31 cellular contexts compared by ENCODE assay signal in genomic region chr9:91073811-91074771, GRCh38.
DNase-seq lines count a peak whose midpoint lies in the region; ATAC-seq, FAIRE-seq and TF ChIP-seq lines count a peak whose summit lies in the region.
"Had no signal": no experiment of that assay in that cellular context is flagged by ENCODE, and none has a peak within 500 bp of the region (broad histone marks: within the 10 kb centered on the region; RNA-seq: fewer than 3 reads in every experiment).

No MANE protein-coding gene starts in this region.

- H2BK120ac ChIP-seq in H1 (replicated peaks; ENCODE audit: low read depth, low read length) = no peak overlapping the region

- H3K4ac ChIP-seq in H1 (replicated peaks; ENCODE audit: insufficient read length, low read depth, low read length) = no peak overlapping the region

- no peak for TF ChIP-seq EP300 in H1 (IDR thresholded peaks at IDR 0.05; ENCODE audit: borderline replicate concordance in 1 of 2, low read depth in 2 of 2, low read length in 2 of 2)

- H3K23ac ChIP-seq in H1 (ENCODE audit: insufficient read length) = no peak overlapping the region

- no peak for TF ChIP-seq RAD21 in H1 (IDR thresholded peaks at IDR 0.05 in 1 of 2, conservative IDR thresholded peaks at IDR 0.05 in 1 of 2; ENCODE audit: low read depth in 2 of 2, low read length in 2 of 2)

- H3K9me3 ChIP-seq in H1 (ENCODE audit: insufficient read depth in 2 of 2, low read depth in 1 of 2, low read length in 1 of 2) (no peaks in the 10 kb centered on the region), gastrocnemius medialis (no peaks in the 10 kb centered on the region), esophagus squamous epithelium (no peaks in the 10 kb centered on the region)

- H2BK12ac ChIP-seq in H1 (ENCODE audit: low read depth, low read length) = 0 out of 2 replicates have a peak overlapping the region, but pooled peaks have one; percentile 9

- no peak overlapping the region for H2BK5ac ChIP-seq in H1 (ENCODE audit: low read depth, low read length)

- H2BK20ac ChIP-seq in H1 (ENCODE audit: low read length) = no peak overlapping the region

- no peaks in the 10 kb centered on the region; the same call in 1 of the 2 replicates for H3K79me1 ChIP-seq in H1 (ENCODE audit: low read depth, low read length)

- no peak overlapping the region for H2AK5ac ChIP-seq in H1 (ENCODE audit: low read depth, low read length)

- peak; percentile 53 for DNase-seq in activated CD4-positive, alpha-beta T cell treated with anti-CD3 and anti-CD28 coated beads, Interleukin-2, amount 10 ng/mL, durations not matched to agents 24 days and 14 days
- no peak for DNase-seq in activated CD4-positive, alpha-beta T cell treated with anti-CD3 and anti-CD28 coated beads for 48 hours
- peak; percentile 75 for DNase-seq in G401 (ENCODE audit: low spot score)
- DNase-seq in H1 (ENCODE audit: low read depth in 1 of 2, low spot score in 2 of 2) = peak in 1 of 2 experiments; percentile 17
- DNase-seq in gastrocnemius medialis = peak; percentile 29 to 59
- DNase-seq in GM03348 (ENCODE audit: low spot score) = no peak
- no peak for DNase-seq in iPS-NIHi11 (ENCODE audit: low spot score)
- DNase-seq in esophagus squamous epithelium (lab: John Stamatoyannopoulos, UW) = no peak
- DNase-seq: 8988T; activated CD4-positive, alpha-beta T cell treated with anti-CD3 and anti-CD28 coated beads for 1 hour; activated CD8-positive, alpha-beta memory T cell treated with anti-CD3 and anti-CD28 coated beads for 24 hours; activated naive CD4-positive, alpha-beta T cell treated with anti-CD3 and anti-CD28 coated beads, Interleukin-2, amount 50 U/mL, for 16 hours; activated T-cell treated with anti-CD3 and anti-CD28 coated beads, Interleukin-2, amount 50 U/mL, for 4 hours; aorta; CD4-positive, alpha-beta memory T cell; glutamatergic neuron; HFFc6; mammary epithelial cell; NCI-H1436 treated with DMSO at 0.1 percent for 48 hours; NCI-H2107; NCI-H446; NCI-H82; RPMI8226; stimulated activated CD4-positive, alpha-beta T cell treated with anti-CD3 and anti-CD28 coated beads, Interleukin-4, amount 100 ng/mL, for 4 hours; stimulated activated naive CD4-positive, alpha-beta T cell; T-helper 17 cell had no signal

- H4K20me1 ChIP-seq in H1 (replicated peaks in 1 of 2; ENCODE audit: control insufficient read depth in 1 of 2, insufficient read depth in 2 of 2, low read length in 2 of 2) = no peaks in the 10 kb centered on the region

- H3K36me3 Mint-ChIP-seq in activated CD4-positive, alpha-beta T cell treated with anti-CD3 and anti-CD28 coated beads, Interleukin-2, amount 10 ng/mL, durations not matched to agents 24 days and 14 days (ENCODE audit: low read depth) = peaks cover 9% of the 10 kb centered on the region
- H3K36me3 Mint-ChIP-seq: CD4-positive, alpha-beta memory T cell had no signal

- H3K27ac Mint-ChIP-seq in activated CD4-positive, alpha-beta T cell treated with anti-CD3 and anti-CD28 coated beads, Interleukin-2, amount 10 ng/mL, durations not matched to agents 24 days and 14 days = peak overlapping the region; percentile 21
- H3K27ac Mint-ChIP-seq: GM23338, HFFc6, T-helper 17 cell had no signal

- CTCF ChIA-PET in H1 (lab: Charles Lee; ENCODE audit: partially characterized antibody) = no interaction called here

- H3K9ac ChIP-seq in H1 (replicated peaks in 1 of 4; ENCODE audit: extremely low read depth in 1 of 4, low read depth in 3 of 4, low read length in 3 of 4) = no peak overlapping the region

- no peak overlapping the region for H3K4me3 Mint-ChIP-seq in activated CD4-positive, alpha-beta T cell treated with anti-CD3 and anti-CD28 coated beads, Interleukin-2, amount 10 ng/mL, durations not matched to agents 24 days and 14 days
- H3K4me3 Mint-ChIP-seq: activated T-cell treated with anti-CD3 and anti-CD28 coated beads, Interleukin-2, amount 50 U/mL, for 4 hours; CD4-positive, alpha-beta memory T cell; GM23338; HFFc6; T-helper 17 cell had no signal

- no peak overlapping the region for H3K56ac ChIP-seq in H1 (replicated peaks; ENCODE audit: insufficient read length, low read depth, low read length)

- in situ Hi-C loops in G401 (cut with HindIII; ENCODE audit: low sequenced_read_pairs) (no loop called here), gastrocnemius medialis (cut with MboI; ENCODE audit: low sequenced_read_pairs in 4 of 4) (loop anchor here in 1 of 4 donors (25.0 kb wide), 1 partner anchor 113 kb away; no protein-coding TSS in a partner anchor)

- H3K4me1 ChIP-seq in H1 (replicated peaks in 1 of 4; ENCODE audit: control insufficient read depth in 3 of 4, insufficient read depth in 4 of 4, low read length in 3 of 4) = peaks cover 0 to 5% (median 0%) of the 10 kb centered on the region in 4 experiments; a peak in 3 of 7 replicates
- H3K4me1 ChIP-seq in gastrocnemius medialis = peaks cover 26 to 31% of the 10 kb centered on the region in 2 donors
- peaks cover 3 to 40% (median 14%) of the 10 kb centered on the region in 3 donors for H3K4me1 ChIP-seq in esophagus squamous epithelium

- H2BK15ac ChIP-seq in H1 (ENCODE audit: low read length) = no peak overlapping the region

- peak; percentile 46 to 52 for ATAC-seq in gastrocnemius medialis
- ATAC-seq: activated T-cell treated with anti-CD3 and anti-CD28 coated beads, Interleukin-2, amount 50 U/mL, for 4 hours; GM23338; T-helper 17 cell had no signal

- WGBS in H1 (ENCODE audit: extremely low coverage in 1 of 2, insufficient coverage in 1 of 2, insufficient read length in 1 of 2, insufficient replicate concordance in 2 of 2, low coverage in 1 of 2, low lambda C conversion rate in 2 of 2, missing lambda C conversion rate in 1 of 2), 2 experiments = 83% methylated on average over 14 of the region's 14 CpGs; no CpG with 5 or more reads in 1 of the 2 experiments
- 85 to 89% methylated on average over 4 to 12 of the region's 14 CpGs for WGBS in esophagus squamous epithelium, 2 donors

- POLR2A ChIA-PET in H1 (lab: Charles Lee; ENCODE audit: partially characterized antibody) = interaction anchor here (0.7 kb wide), 1 partner anchor 1402 kb away, joined by 4 read pairs; no protein-coding TSS in a partner anchor

- FAIRE-seq in H1 (lab: Jason Lieb, UNC) = no peak
- FAIRE-seq: endothelial cell of umbilical vein, GM12891 had no signal

- peaks cover 8% of the 10 kb centered on the region for H3K9me3 Mint-ChIP-seq in activated CD4-positive, alpha-beta T cell treated with anti-CD3 and anti-CD28 coated beads, Interleukin-2, amount 10 ng/mL, durations not matched to agents 24 days and 14 days
- H3K9me3 Mint-ChIP-seq: activated T-cell treated with anti-CD3 and anti-CD28 coated beads, Interleukin-2, amount 50 U/mL, for 4 hours; GM23338; HFFc6 had no signal

- H3K4me3 ChIP-seq in H1 (ENCODE audit: extremely low read depth in 1 of 4, insufficient read depth in 2 of 4, low read depth in 3 of 4, low read length in 4 of 4) = no peak overlapping the region
- H3K4me3 ChIP-seq in gastrocnemius medialis = no peak overlapping the region
- no peak overlapping the region for H3K4me3 ChIP-seq in esophagus squamous epithelium
- H3K4me3 ChIP-seq: GM23338, SK-N-MC had no signal

- TF ChIP-seq CTCF in H1 (IDR thresholded peaks at IDR 0.05; ENCODE audit: control extremely low read depth in 1 of 3, insufficient read depth in 1 of 3, low read depth in 1 of 3, low read length in 3 of 3) (no peak), gastrocnemius medialis (IDR thresholded peaks at IDR 0.05 in 4 of 5, conservative IDR thresholded peaks at IDR 0.05 in 1 of 5) (no peak), esophagus squamous epithelium (IDR thresholded peaks at IDR 0.05) (no peak)

- no peak for TF ChIP-seq POLR2A in H1 (IDR thresholded peaks at IDR 0.05; ENCODE audit: control extremely low read depth in 1 of 2, low read depth in 2 of 2, low read length in 2 of 2)
- TF ChIP-seq POLR2A in gastrocnemius medialis (IDR thresholded peaks at IDR 0.05) = no peak
- no peak for TF ChIP-seq POLR2A in esophagus squamous epithelium (IDR thresholded peaks at IDR 0.05)

- intact Hi-C loops in activated CD4-positive, alpha-beta T cell treated with anti-CD3 and anti-CD28 coated beads, Interleukin-2, amount 10 ng/mL, durations not matched to agents 24 days and 14 days (cut with micrococcal nuclease) = loop anchor here (5.0 kb wide), 1 partner anchor 37 kb away; no protein-coding TSS in a partner anchor
- intact Hi-C loops in gastrocnemius medialis (cut with DNase I; ENCODE audit: low total_unique reads) = loop anchor here (1.0 kb wide), 1 partner anchor 23 kb away; no protein-coding TSS in a partner anchor
- intact Hi-C loops in esophagus squamous epithelium (cut with DNase I) = no loop called here

- no peaks in the 10 kb centered on the region for H3K23me2 ChIP-seq in H1 (ENCODE audit: low read depth, low read length)

- H3K27me3 Mint-ChIP-seq in activated CD4-positive, alpha-beta T cell treated with anti-CD3 and anti-CD28 coated beads, Interleukin-2, amount 10 ng/mL, durations not matched to agents 24 days and 14 days = no peaks in the 10 kb centered on the region
- H3K27me3 Mint-ChIP-seq: CD4-positive, alpha-beta memory T cell; T-helper 17 cell had no signal

- no peak overlapping the region for H2AFZ ChIP-seq in H1 (ENCODE audit: low read length)
- H2AFZ ChIP-seq: GM23338 had no signal

- H3K18ac ChIP-seq in H1 (ENCODE audit: extremely low read depth, low read length) = no peak overlapping the region

- no peak overlapping the region for H3K14ac ChIP-seq in H1 (ENCODE audit: insufficient read length)

- H3K27me3 ChIP-seq in H1 (replicated peaks in 1 of 4; ENCODE audit: control insufficient read depth in 3 of 4, extremely low read depth in 1 of 4, insufficient read depth in 3 of 4, low read length in 3 of 4) (no peaks in the 10 kb centered on the region), gastrocnemius medialis (no peaks in the 10 kb centered on the region), esophagus squamous epithelium (no peaks in the 10 kb centered on the region)

- H4K5ac ChIP-seq in H1 (ENCODE audit: insufficient read length, low read depth, low read length) = no peak overlapping the region

- H3K27ac ChIP-seq in H1 (ENCODE audit: low read depth, low read length) (no peak overlapping the region), gastrocnemius medialis (peak overlapping the region; percentile 82 to 92 (median 87)), esophagus squamous epithelium (no peak overlapping the region)
- H3K27ac ChIP-seq: HL-60, SK-N-MC had no signal

- peaks cover 22% of the 10 kb centered on the region for H3K4me1 Mint-ChIP-seq in activated CD4-positive, alpha-beta T cell treated with anti-CD3 and anti-CD28 coated beads, Interleukin-2, amount 10 ng/mL, durations not matched to agents 24 days and 14 days

- H4K8ac ChIP-seq in H1 (ENCODE audit: extremely low read depth, insufficient read depth, low read length) = no peak overlapping the region

- H3K79me2 ChIP-seq in H1 (ENCODE audit: control insufficient read depth in 1 of 2, insufficient read depth in 2 of 2, low read length in 2 of 2) = no peaks in the 10 kb centered on the region

- H3K36me3 ChIP-seq in H1 (ENCODE audit: control insufficient read depth in 2 of 4, insufficient read depth in 4 of 4, low read length in 3 of 4) = no peaks in the 10 kb centered on the region
- no peaks in the 10 kb centered on the region for H3K36me3 ChIP-seq in gastrocnemius medialis
- H3K36me3 ChIP-seq in esophagus squamous epithelium = no peaks in the 10 kb centered on the region

- H4K91ac ChIP-seq in H1 (replicated peaks; ENCODE audit: insufficient read length, low read length) = no peak overlapping the region

- no peak overlapping the region for H3K4me2 ChIP-seq in H1 (ENCODE audit: insufficient read depth in 1 of 2, low read depth in 2 of 2, low read length in 2 of 2)
- H3K4me2 ChIP-seq: GM23338 had no signal

Comparison
In these comparisons a context has a peak if more than half of its experiments do, and no peak if none do; other contexts are left out.
1. DNase-seq: peak in activated CD4-positive, alpha-beta T cell treated with anti-CD3 and anti-CD28 coated beads, Interleukin-2, amount 10 ng/mL, durations not matched to agents 24 days and 14 days (single experiment), G401 (single experiment) and gastrocnemius medialis (2 of 2); none in activated CD4-positive, alpha-beta T cell treated with anti-CD3 and anti-CD28 coated beads for 48 hours (single experiment), GM03348 (single experiment), iPS-NIHi11 (single experiment) and esophagus squamous epithelium (single experiment).
2. H3K27ac ChIP-seq: peak in gastrocnemius medialis (4 of 4); none in H1 (single experiment) and esophagus squamous epithelium (0 of 4).